ENCODE assay signal across 19 cellular contexts in the genomic region with DNA sequence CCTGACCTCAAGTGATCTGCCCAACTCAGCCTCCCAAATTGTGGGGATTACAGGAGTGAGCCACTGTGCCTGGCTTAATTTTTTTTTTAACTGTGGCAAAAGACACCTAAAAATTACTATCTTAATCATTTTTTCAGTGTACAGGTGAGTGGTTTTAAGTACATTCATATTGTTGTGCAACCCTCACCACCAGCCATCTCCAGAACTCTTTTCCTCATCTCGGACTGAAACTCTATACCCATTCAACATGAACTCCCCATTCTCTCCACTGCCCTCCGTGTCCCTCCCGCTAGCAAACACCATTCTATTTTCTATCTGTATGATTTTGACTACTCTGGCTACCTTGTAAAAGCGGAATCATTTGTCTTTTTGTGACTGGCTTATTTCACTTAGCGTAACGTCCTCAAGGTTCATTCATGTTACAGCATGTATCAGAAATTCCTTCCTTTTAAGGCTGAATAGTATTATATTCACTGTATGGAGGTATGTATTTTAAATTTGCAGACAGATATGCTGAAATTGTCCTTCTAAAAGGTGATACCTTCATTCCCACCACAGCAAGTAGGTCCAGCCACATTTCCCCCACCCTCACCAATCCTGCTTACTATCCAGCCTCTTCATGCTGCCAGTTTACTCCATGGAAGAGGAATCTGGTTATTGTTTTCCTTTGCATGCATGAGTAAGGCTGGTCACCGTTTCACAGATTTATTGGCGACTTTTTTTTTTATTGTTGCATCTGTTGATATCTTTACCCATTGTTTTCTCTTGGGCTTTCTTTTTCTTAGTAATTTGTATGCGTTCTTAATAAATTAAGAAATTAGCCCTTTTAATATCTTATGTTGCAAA. TPM values are rescaled to one million over a fixed set of nuclear protein-coding genes. Genes with fewer than 3 reads are reported as not detected.
A peak's percentile ranks its signal among the peaks of the same experiment; 100 is the strongest.
DNase-seq lines count a peak whose midpoint lies in the region; ATAC-seq, FAIRE-seq and TF ChIP-seq lines count a peak whose summit lies in the region.
"Had no signal": no experiment of that assay in that cellular context is flagged by ENCODE, and none has a peak within 500 bp of the region (broad histone marks: within the 10 kb centered on the region; RNA-seq: fewer than 3 reads in every experiment).

No MANE protein-coding gene starts in this region.

- no peak overlapping the region for H2BK5ac ChIP-seq in IMR-90 (ENCODE audit: low read depth, low read length, poor library complexity, severe bottlenecking)

- CTCF ChIA-PET in IMR-90 (lab: Yijun Ruan, JAX) = no interaction called here

- WGBS in IMR-90 (ENCODE audit: extremely low coverage in 2 of 2, insufficient read length in 1 of 2), 2 experiments = 89% methylated on average over 3 of the region's 9 CpGs; no CpG with 5 or more reads in 1 of the 2 experiments

- H3K36me3 ChIP-seq in CD4-positive, CD25-positive, alpha-beta regulatory T cell (ENCODE audit: control insufficient read depth, insufficient read depth, low read length) = no peaks in the 10 kb centered on the region
- H3K36me3 ChIP-seq in IMR-90 (ENCODE audit: control insufficient read depth, insufficient read depth, low read length) (no peaks in the 10 kb centered on the region), brain microvascular endothelial cell (replicated peaks) (no peaks in the 10 kb centered on the region), keratinocyte (ENCODE audit: control insufficient read depth in 2 of 2, extremely low read depth in 1 of 2, insufficient read depth in 2 of 2, low read length in 2 of 2) (no peaks in the 10 kb centered on the region)

- TF ChIP-seq POLR2A in IMR-90 (IDR thresholded peaks at IDR 0.05; ENCODE audit: low read depth, low read length) = no peak

- H2AK5ac ChIP-seq in IMR-90 (ENCODE audit: low read depth, low read length) = no peak overlapping the region

- H4K8ac ChIP-seq in IMR-90 (ENCODE audit: low read depth in 2 of 2, low read length in 2 of 2) = no peak overlapping the region

- H2AK9ac ChIP-seq in IMR-90 (replicated peaks; ENCODE audit: low read depth, low read length, poor library complexity) = no peak overlapping the region

- H4K91ac ChIP-seq in IMR-90 (ENCODE audit: insufficient read depth, low read depth, low read length) = no peak overlapping the region

- H3K23ac ChIP-seq in IMR-90 (ENCODE audit: low read depth, low read length) = no peak overlapping the region

- POLR2A ChIA-PET in IMR-90 (lab: Charles Lee; ENCODE audit: unreplicated experiment) = no interaction called here

- H4K5ac ChIP-seq in IMR-90 (ENCODE audit: low read depth, low read length) = no peak overlapping the region

- no peaks in the 10 kb centered on the region for H3K27me3 ChIP-seq in CD4-positive, CD25-positive, alpha-beta regulatory T cell (ENCODE audit: control insufficient read depth, insufficient read depth, low read length)
- no peaks in the 10 kb centered on the region for H3K27me3 ChIP-seq in IMR-90 (ENCODE audit: control insufficient read depth, insufficient read depth, low read length)
- no peaks in the 10 kb centered on the region for H3K27me3 ChIP-seq in brain microvascular endothelial cell (replicated peaks)
- H3K27me3 ChIP-seq in keratinocyte (ENCODE audit: control insufficient read depth, extremely low read depth, insufficient read depth, low read length) = no peaks in the 10 kb centered on the region

- no peak overlapping the region for H3K56ac ChIP-seq in IMR-90 (ENCODE audit: extremely low read depth, insufficient read depth, low read length)

- H3K9me1 ChIP-seq in IMR-90 (ENCODE audit: insufficient read depth, low read length) (no peaks in the 10 kb centered on the region), keratinocyte (ENCODE audit: control insufficient read depth, extremely low read depth, insufficient read depth, low read length) (no peaks in the 10 kb centered on the region)

- H3K4ac ChIP-seq in IMR-90 (ENCODE audit: low read depth, low read length) = no peak overlapping the region

- no peak overlapping the region for H3K18ac ChIP-seq in IMR-90 (ENCODE audit: low read depth, low read length)

- in situ Hi-C loops in IMR-90 (cut with MboI; ENCODE audit: low sequenced_read_pairs) (no loop called here), brain microvascular endothelial cell (cut with HindIII; ENCODE audit: low pct_ligation_motif_present, low sequenced_read_pairs) (no loop called here)

- DNase-seq in CD4-positive, CD25-positive, alpha-beta regulatory T cell = no peak
- no peak for DNase-seq in IMR-90
- peak; percentile 6 for DNase-seq in brain microvascular endothelial cell
- no peak for DNase-seq in keratinocyte (ENCODE audit: low read depth, low spot score)
- DNase-seq in amniotic stem cell (lab: John Stamatoyannopoulos, UW) = no peak
- no peak for DNase-seq in stimulated activated CD4-positive, alpha-beta T cell treated with anti-CD3 and anti-CD28 coated beads, Interleukin-1b, Interleukin-23, amount 100 ng/mL, for 48 hours
- no peak for DNase-seq in NCI-H510A treated with DMSO at 0.1 percent for 48 hours (lab: John Stamatoyannopoulos, UW)
- DNase-seq: C1 segment of cervical spinal cord, DMS 273 treated with DMSO at 0.1 percent for 48 hours, H9, Kasumi-1, MM.1S, NCI-H1105, NCI-H187, NCI-H510A had no signal

- TF ChIP-seq CTCF in IMR-90 (conservative IDR thresholded peaks at IDR 0.05; ENCODE audit: low read depth, low read length) (no peak), brain microvascular endothelial cell (IDR thresholded peaks at IDR 0.05; ENCODE audit: low read depth, low read length, missing control alignments) (no peak), keratinocyte (optimal IDR thresholded peaks at IDR 0.05 in 1 of 3, IDR thresholded peaks at IDR 0.05 in 1 of 3, conservative IDR thresholded peaks at IDR 0.05 in 1 of 3; ENCODE audit: extremely low read depth in 1 of 3, insufficient read depth in 2 of 3, low read length in 3 of 3) (no peak)

- H2BK120ac ChIP-seq in IMR-90 (ENCODE audit: low read depth, low read length) = no peak overlapping the region

- no peaks in the 10 kb centered on the region for H4K20me1 ChIP-seq in IMR-90 (ENCODE audit: insufficient read depth, low read length)
- no peaks in the 10 kb centered on the region for H4K20me1 ChIP-seq in keratinocyte (ENCODE audit: control insufficient read depth, extremely low read depth, insufficient read depth, low read length)

- dilution Hi-C loops in IMR-90 (cut with HindIII; ENCODE audit: low sequenced_read_pairs, unreplicated experiment) (no loop called here), keratinocyte (cut with MboI; ENCODE audit: extremely low pct_ligation_motif_present, low sequenced_read_pairs) (no loop called here)

- H3K79me1 ChIP-seq in IMR-90 (ENCODE audit: low read depth in 1 of 2, low read length in 2 of 2) = no peaks in the 10 kb centered on the region

- BruUV-seq in IMR-90 (replicated peaks; lab: Mats Ljungman, UMichigan) = no TSS peak

- FAIRE-seq in keratinocyte (lab: Jason Lieb, UNC) = peak; percentile 53
- FAIRE-seq: A549 had no signal

- H3K9me3 ChIP-seq in CD4-positive, CD25-positive, alpha-beta regulatory T cell (ENCODE audit: control insufficient read depth in 2 of 2, low read length in 2 of 2) = no peaks in the 10 kb centered on the region
- H3K9me3 ChIP-seq in IMR-90 (ENCODE audit: control insufficient read depth, insufficient read depth, low read length) (no peaks in the 10 kb centered on the region), keratinocyte (ENCODE audit: control insufficient read depth, low read depth, low read length) (no peaks in the 10 kb centered on the region)
- H3K9me3 ChIP-seq: A549 had no signal

- no peak overlapping the region for H2BK20ac ChIP-seq in IMR-90 (ENCODE audit: low read depth, low read length)

- no peaks in the 10 kb centered on the region for H3K36me3 Mint-ChIP-seq in CD4-positive, CD25-positive, alpha-beta regulatory T cell

- no peak overlapping the region for H3K4me3 Mint-ChIP-seq in CD4-positive, CD25-positive, alpha-beta regulatory T cell
- H3K4me3 Mint-ChIP-seq: H9, IgD-negative memory B cell had no signal

- H3K4me2 ChIP-seq in IMR-90 (ENCODE audit: low read depth, low read length) (no peak overlapping the region), keratinocyte (ENCODE audit: control insufficient read depth, extremely low read depth, insufficient read depth, low read depth, low read length) (no peak overlapping the region)
- H3K4me2 ChIP-seq: A549 had no signal

- peaks cover 4% of the 10 kb centered on the region for H3K4me1 ChIP-seq in CD4-positive, CD25-positive, alpha-beta regulatory T cell (ENCODE audit: control insufficient read depth, insufficient read depth, low read length, poor library complexity, severe bottlenecking)
- no peaks in the 10 kb centered on the region for H3K4me1 ChIP-seq in IMR-90 (ENCODE audit: control insufficient read depth, insufficient read depth, low read length)
- H3K4me1 ChIP-seq in keratinocyte (ENCODE audit: control insufficient read depth, extremely low read depth, insufficient read depth, low read length) = peaks cover 16% of the 10 kb centered on the region

- no peak overlapping the region for H3K27ac ChIP-seq in CD4-positive, CD25-positive, alpha-beta regulatory T cell (ENCODE audit: insufficient read depth, low read length, poor library complexity, severe bottlenecking)
- no peak overlapping the region for H3K27ac ChIP-seq in IMR-90 (ENCODE audit: insufficient read depth, low read length)
- H3K27ac ChIP-seq in brain microvascular endothelial cell = no peak overlapping the region
- no peak overlapping the region for H3K27ac ChIP-seq in keratinocyte (ENCODE audit: control insufficient read depth, insufficient read depth, low read length)
- H3K27ac ChIP-seq: A549 had no signal

- H3K79me2 ChIP-seq in keratinocyte (ENCODE audit: control insufficient read depth, insufficient read depth, low read length) = no peaks in the 10 kb centered on the region

- peaks cover 0 to under 1% (median 0%) of the 10 kb centered on the region in 7 donors for H3K9me3 Mint-ChIP-seq in CD4-positive, CD25-positive, alpha-beta regulatory T cell
- H3K9me3 Mint-ChIP-seq: H9, IgD-negative memory B cell had no signal

- no peak overlapping the region for H3K4me3 ChIP-seq in CD4-positive, CD25-positive, alpha-beta regulatory T cell (ENCODE audit: low read depth, low read length)
- no peak overlapping the region for H3K4me3 ChIP-seq in IMR-90 (ENCODE audit: insufficient read depth, low read depth, low read length)
- no peak overlapping the region for H3K4me3 ChIP-seq in brain microvascular endothelial cell (ENCODE audit: low read depth, low read length)
- no peak overlapping the region for H3K4me3 ChIP-seq in keratinocyte (ENCODE audit: control insufficient read depth in 2 of 3, extremely low read depth in 1 of 3, insufficient read depth in 2 of 3, low read depth in 1 of 3, low read length in 3 of 3)
- H3K4me3 ChIP-seq: A549 had no signal

- peaks cover 19 to 36% (median 24%) of the 10 kb centered on the region in 4 donors for H3K4me1 Mint-ChIP-seq in CD4-positive, CD25-positive, alpha-beta regulatory T cell

- H3K27ac Mint-ChIP-seq in CD4-positive, CD25-positive, alpha-beta regulatory T cell = peak overlapping the region in 2 of 3 donors; percentile 3 to 26
- H3K27ac Mint-ChIP-seq: H9, IgD-negative memory B cell had no signal

- intact Hi-C loops in IMR-90 (cut with micrococcal nuclease) = no loop called here

- no peak overlapping the region for H3K9ac ChIP-seq in IMR-90 (ENCODE audit: low read depth, low read length)
- no peak overlapping the region for H3K9ac ChIP-seq in keratinocyte (ENCODE audit: control insufficient read depth, extremely low read depth, insufficient read depth, low read length)

- no peaks in the 10 kb centered on the region for H3K27me3 Mint-ChIP-seq in CD4-positive, CD25-positive, alpha-beta regulatory T cell

- no peak overlapping the region for H2AFZ ChIP-seq in IMR-90 (replicated peaks; ENCODE audit: low read length, poor library complexity)
- peak overlapping the region; percentile 63 for H2AFZ ChIP-seq in keratinocyte (ENCODE audit: control insufficient read depth, low read length)

- no peak overlapping the region for H2BK15ac ChIP-seq in IMR-90 (ENCODE audit: low read depth, low read length)

- ATAC-seq in CD4-positive, CD25-positive, alpha-beta regulatory T cell (ENCODE audit: low read depth in 2 of 2) = no peak
- ATAC-seq in IMR-90 (ENCODE audit: low read depth) = no peak
- ATAC-seq: A549, Panc1, Right ventricle myocardium inferior had no signal

- TF ChIP-seq RAD21 in IMR-90 (IDR thresholded peaks at IDR 0.05; ENCODE audit: low read length) = no peak

- H3K14ac ChIP-seq in IMR-90 (replicated peaks; ENCODE audit: low read depth, low read length) = no peak overlapping the region

RNA-seq across cellular contexts. Expression of a gene that starts 40.6 kb away (rescaled TPM):
- 16.5 TPM for total RNA-seq in CD4-positive, CD25-positive, alpha-beta regulatory T cell
- polyA plus RNA-seq in CD4-positive, CD25-positive, alpha-beta regulatory T cell = 10 to 100 TPM; 21.5 to 36.8 (median 27.3) TPM
- total RNA-seq in IMR-90 (2012; rRNA removed) = 22.2 and 25.8 TPM in 2 replicates
- polyA plus RNA-seq in IMR-90 (2012; rRNA removed) = 72.0 and 113 TPM in 2 replicates
- 21.8 and 32.1 TPM in 2 replicates for polyA plus RNA-seq in IMR-90 (2012; cell fraction: cytosol; rRNA removed)
- polyA plus RNA-seq in IMR-90 (2012; cell fraction: nucleus; rRNA removed; ENCODE audit: low replicate concordance) = 18.7 and 28.6 TPM in 2 replicates
- polyA plus RNA-seq in keratinocyte = 143 to 268 TPM (median 209 TPM) in 3 replicates
- 163 TPM for polyA plus RNA-seq in keratinocyte (2011; ENCODE audit: low read depth)
- polyA plus RNA-seq in keratinocyte (2011; cell fraction: cytosol; rRNA removed) = 167 and 222 TPM in 2 replicates
- polyA plus RNA-seq in keratinocyte (2011; cell fraction: nucleus; rRNA removed) = 183 and 208 TPM in 2 replicates
- 149 and 191 TPM in 2 replicates for polyA plus RNA-seq in keratinocyte (2012; ENCODE audit: low replicate concordance)
- 152 to 289 TPM (median 216 TPM) in 3 replicates for polyA minus RNA-seq in keratinocyte
- polyA minus RNA-seq in keratinocyte (2011; cell fraction: cytosol; rRNA and poly(A)+ RNA removed) = 144 TPM
- 57.3 and 91.8 TPM in 2 replicates for polyA minus RNA-seq in keratinocyte (2011; cell fraction: nucleus; rRNA and poly(A)+ RNA removed)

RNA-seq across cellular contexts. Expression of a gene that starts 57.8 kb away (rescaled TPM):
- total RNA-seq in CD4-positive, CD25-positive, alpha-beta regulatory T cell = 258 TPM
- polyA plus RNA-seq in CD4-positive, CD25-positive, alpha-beta regulatory T cell = 10 to 100 TPM; 70.7 to 99.5 (median 72.4) TPM
- total RNA-seq in IMR-90 (2012; rRNA removed) = 26.5 and 34.7 TPM in 2 replicates
- 21.9 and 22.1 TPM in 2 replicates for polyA plus RNA-seq in IMR-90 (2012; rRNA removed)
- 10.2 and 11.0 TPM in 2 replicates for polyA plus RNA-seq in IMR-90 (2012; cell fraction: cytosol; rRNA removed)
- polyA plus RNA-seq in IMR-90 (2012; cell fraction: nucleus; rRNA removed; ENCODE audit: low replicate concordance) = 18.0 and 36.8 TPM in 2 replicates
- polyA plus RNA-seq in keratinocyte = 9.3 to 31.8 TPM (median 12.3 TPM) in 3 replicates
- polyA plus RNA-seq in keratinocyte (2011; ENCODE audit: low read depth) = 16.1 TPM
- 16.7 and 24.7 TPM in 2 replicates for polyA plus RNA-seq in keratinocyte (2011; cell fraction: cytosol; rRNA removed)
- 48.0 and 49.2 TPM in 2 replicates for polyA plus RNA-seq in keratinocyte (2011; cell fraction: nucleus; rRNA removed)
- polyA plus RNA-seq in keratinocyte (2012; ENCODE audit: low replicate concordance) = 25.5 and 26.2 TPM in 2 replicates
- 23.9 to 48.1 TPM (median 48.0 TPM) in 3 replicates for polyA minus RNA-seq in keratinocyte
- 26.5 TPM for polyA minus RNA-seq in keratinocyte (2011; cell fraction: cytosol; rRNA and poly(A)+ RNA removed)
- 42.0 and 89.1 TPM in 2 replicates for polyA minus RNA-seq in keratinocyte (2011; cell fraction: nucleus; rRNA and poly(A)+ RNA removed)
